In the genomic region with DNA sequence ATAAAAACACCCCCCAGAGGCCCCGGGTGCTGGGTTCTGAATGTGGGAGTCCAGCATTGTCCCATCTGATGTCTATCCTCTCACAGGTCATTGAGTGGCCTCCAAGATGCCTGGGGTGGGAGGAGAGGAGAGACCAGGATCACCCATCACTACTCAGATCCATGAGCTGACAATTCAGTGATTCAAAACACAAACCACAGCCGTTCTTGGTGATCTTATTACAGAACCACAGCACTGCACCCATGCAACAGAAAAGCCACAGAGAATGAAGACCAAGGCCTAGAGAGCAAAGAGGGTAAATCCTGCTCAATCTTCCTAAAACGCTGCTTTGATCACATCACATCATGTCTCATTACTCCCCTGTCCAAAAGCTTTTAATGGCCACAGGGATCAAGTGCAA, we compare ENCODE assay signal across 9 cellular contexts. TPM values are rescaled to one million over a fixed set of nuclear protein-coding genes. Genes with fewer than 3 reads are reported as not detected.
DNase-seq lines count a peak whose midpoint lies in the region; ATAC-seq and TF ChIP-seq lines count a peak whose summit lies in the region.
"Had no signal": no experiment of that assay in that cellular context is flagged by ENCODE, and none has a peak within 500 bp of the region (broad histone marks: within the 10 kb centered on the region; RNA-seq: fewer than 3 reads in every experiment).

No MANE protein-coding gene starts in this region.

- BruUV-seq in PC-9 (replicated peaks; lab: Mats Ljungman, UMichigan) = no TSS peak

- H3K9me3 Mint-ChIP-seq in HFFc6 = no peaks in the 10 kb centered on the region
- H3K9me3 Mint-ChIP-seq in activated naive CD4-positive, alpha-beta T cell treated with anti-CD3 and anti-CD28 coated beads, Interleukin-2, amount 50 U/mL, for 72 hours = no peaks in the 10 kb centered on the region
- H3K9me3 Mint-ChIP-seq in natural killer cell treated with Interleukin-12 subunit alpha and Interleukin-12 subunit beta and Interleukin-15 and Interleukin-18, amount 100 ng/mL, for 72 hours = no peaks in the 10 kb centered on the region

- peak; percentile 69 to 81 for ATAC-seq in activated naive CD4-positive, alpha-beta T cell treated with anti-CD3 and anti-CD28 coated beads, Interleukin-2, amount 50 U/mL, for 72 hours
- ATAC-seq in natural killer cell treated with Interleukin-12 subunit alpha and Interleukin-12 subunit beta and Interleukin-15 and Interleukin-18, amount 100 ng/mL, for 72 hours = peak; percentile 77 to 81
- no peak for ATAC-seq in GM21390 (IDR thresholded peaks at IDR 0.05; ENCODE audit: unreplicated experiment)

- H3K79me2 ChIP-seq in PC-9 (ENCODE audit: low read depth) = peaks cover 90% of the 10 kb centered on the region

- H3K9me2 ChIP-seq in PC-9 (ENCODE audit: insufficient read depth) = no peaks in the 10 kb centered on the region

- H4K20me1 ChIP-seq in PC-9 (ENCODE audit: insufficient read depth) = peaks cover 51% of the 10 kb centered on the region

- H3K4me1 Mint-ChIP-seq in HFFc6 (ENCODE audit: low read depth) = peaks cover 74% of the 10 kb centered on the region
- peaks cover 88 to 92% of the 10 kb centered on the region in 2 donors for H3K4me1 Mint-ChIP-seq in natural killer cell treated with Interleukin-12 subunit alpha and Interleukin-12 subunit beta and Interleukin-15 and Interleukin-18, amount 100 ng/mL, for 72 hours (ENCODE audit: low read depth in 2 of 2)

- POLR2A ChIA-PET in PC-9 (lab: Charles Lee; ENCODE audit: unreplicated experiment) = no interaction called here

- H3K27ac Mint-ChIP-seq in HFFc6 = peak overlapping the region; percentile 9; the same call in 1 of the 2 replicates
- H3K27ac Mint-ChIP-seq in activated naive CD4-positive, alpha-beta T cell treated with anti-CD3 and anti-CD28 coated beads, Interleukin-2, amount 50 U/mL, for 72 hours = no peak overlapping the region
- peak overlapping the region; percentile 72 to 74 for H3K27ac Mint-ChIP-seq in natural killer cell treated with Interleukin-12 subunit alpha and Interleukin-12 subunit beta and Interleukin-15 and Interleukin-18, amount 100 ng/mL, for 72 hours

- DNase-seq in EL = peak; percentile 15
- no peak for DNase-seq in HFFc6
- DNase-seq in activated naive CD4-positive, alpha-beta T cell treated with anti-CD3 and anti-CD28 coated beads, Interleukin-2, amount 50 U/mL, for 72 hours (ENCODE audit: low spot score in 2 of 2) = peak in 1 of 2 donors; percentile 32
- no peak for DNase-seq in natural killer cell treated with Interleukin-12 subunit alpha and Interleukin-12 subunit beta and Interleukin-15 and Interleukin-18, amount 100 ng/mL, for 72 hours (ENCODE audit: low spot score)
- DNase-seq in NCI-H69 (lab: John Stamatoyannopoulos, UW) = no peak
- DNase-seq in PC-9 = no peak
- DNase-seq in KG1 (lab: John Stamatoyannopoulos, UW) = no peak
- DNase-seq: NCI-H510A had no signal

- no peaks in the 10 kb centered on the region for H3K27me3 ChIP-seq in PC-9 (ENCODE audit: insufficient read depth, low read depth)

- no peaks in the 10 kb centered on the region for H3F3A ChIP-seq in PC-9 (ENCODE audit: insufficient read depth, low read depth)

- H3K4me2 ChIP-seq in PC-9 = no peak overlapping the region

- TF ChIP-seq CTCF in HFFc6 (IDR thresholded peaks at IDR 0.05) (no peak), PC-9 (conservative IDR thresholded peaks at IDR 0.05) (no peak)

- no peaks in the 10 kb centered on the region for H3K27me3 Mint-ChIP-seq in HFFc6 (ENCODE audit: insufficient read depth)
- no peaks in the 10 kb centered on the region for H3K27me3 Mint-ChIP-seq in natural killer cell treated with Interleukin-12 subunit alpha and Interleukin-12 subunit beta and Interleukin-15 and Interleukin-18, amount 100 ng/mL, for 72 hours

- H3K36me3 Mint-ChIP-seq in HFFc6 (ENCODE audit: low read depth) = peaks cover 7% of the 10 kb centered on the region; the same call in 1 of the 2 replicates
- peaks cover 0 to 16% of the 10 kb centered on the region in 2 donors for H3K36me3 Mint-ChIP-seq in activated naive CD4-positive, alpha-beta T cell treated with anti-CD3 and anti-CD28 coated beads, Interleukin-2, amount 50 U/mL, for 72 hours
- peaks cover 14% of the 10 kb centered on the region for H3K36me3 Mint-ChIP-seq in natural killer cell treated with Interleukin-12 subunit alpha and Interleukin-12 subunit beta and Interleukin-15 and Interleukin-18, amount 100 ng/mL, for 72 hours

- H3K4me1 ChIP-seq in PC-9 (replicated peaks; ENCODE audit: insufficient read depth) = no peaks in the 10 kb centered on the region

- no peaks in the 10 kb centered on the region for H3K36me3 ChIP-seq in PC-9 (ENCODE audit: low read depth)

- no peak overlapping the region for H3K4me3 ChIP-seq in PC-9

- CTCF ChIA-PET in PC-9 (lab: Charles Lee) = no interaction called here

- H3K9me3 ChIP-seq in PC-9 (ENCODE audit: insufficient read depth, low read depth) = no peaks in the 10 kb centered on the region

- no peak overlapping the region for H2AFZ ChIP-seq in PC-9

- no peak overlapping the region for H3K4me3 Mint-ChIP-seq in HFFc6
- H3K4me3 Mint-ChIP-seq in natural killer cell treated with Interleukin-12 subunit alpha and Interleukin-12 subunit beta and Interleukin-15 and Interleukin-18, amount 100 ng/mL, for 72 hours = peak overlapping the region; percentile 75

- no peak overlapping the region for H3K27ac ChIP-seq in PC-9

- intact Hi-C loops in PC-9 (cut with micrococcal nuclease; ENCODE audit: unreplicated experiment) = no loop called here

RNA-seq across cellular contexts. Expression of gene ANP32A, which starts 23.5 kb away (rescaled TPM):
- 100 to 1,000 TPM in 5 of 6 experiments, 10 to 100 TPM in 1; 95.7 to 130 (median 118) TPM for total RNA-seq in HFFc6 (2021; fragmentation: NEBNext Ultra II Directional; extraction: Animal tissue kit (Norgen Biotek cat#: 25700))
- total RNA-seq in activated naive CD4-positive, alpha-beta T cell treated with anti-CD3 and anti-CD28 coated beads, Interleukin-2, amount 50 U/mL, for 72 hours = 100 to 1,000 TPM; 136 to 237 TPM
- total RNA-seq in natural killer cell treated with Interleukin-12 subunit alpha and Interleukin-12 subunit beta and Interleukin-15 and Interleukin-18, amount 100 ng/mL, for 72 hours = 100 to 1,000 TPM; 208 to 278 TPM
- total RNA-seq in PC-9 (2021) = 151 and 182 TPM in 2 replicates

Comparison
In these comparisons a context has a peak if more than half of its experiments do, and no peak if none do; other contexts are left out.
1. H3K27ac Mint-ChIP-seq: peak in HFFc6 (single experiment) and natural killer cell treated with Interleukin-12 subunit alpha and Interleukin-12 subunit beta and Interleukin-15 and Interleukin-18, amount 100 ng/mL, for 72 hours (2 of 2); none in activated naive CD4-positive, alpha-beta T cell treated with anti-CD3 and anti-CD28 coated beads, Interleukin-2, amount 50 U/mL, for 72 hours (0 of 2).